Comparison of ENCODE assay signal across 9 cellular contexts in genomic region chr1:175102166-175102565, GRCh38. TPM values are rescaled to one million over a fixed set of nuclear protein-coding genes. Genes with fewer than 3 reads are reported as not detected.
"Had no signal": no experiment of that assay in that cellular context is flagged by ENCODE, and none has a peak within 500 bp of the region (broad histone marks: within the 10 kb centered on the region; RNA-seq: fewer than 3 reads in every experiment).

No MANE protein-coding gene starts in this region.

RNA-seq across cellular contexts. Expression of gene TNN, which starts 34.5 kb away (rescaled TPM):
- total RNA-seq: activated B cell treated with CpG ODN at 0.5 μM for 24 hours; activated CD4-positive, alpha-beta memory T cell treated with anti-CD3 and anti-CD28 coated beads, Interleukin-2, amount 10 ng/mL, durations not matched to agents 7 days and 5 days; activated CD4-positive, alpha-beta T cell treated with anti-CD3 and anti-CD28 coated beads, Interleukin-2, amount 10 ng/mL, durations not matched to agents 24 days and 14 days; activated CD4-positive, alpha-beta T cell treated with anti-CD3 and anti-CD28 coated beads, Interleukin-2, amount 10 ng/mL, durations not matched to agents 7 days and 5 days; activated CD8-positive, alpha-beta memory T cell treated with anti-CD3 and anti-CD28 coated beads, Interleukin-2, amount 10 ng/mL, durations not matched to agents 7 days and 5 days; activated CD8-positive, alpha-beta T cell treated with anti-CD3 and anti-CD28 coated beads, Interleukin-2, amount 10 ng/mL, durations not matched to agents 7 days and 5 days; T-helper 1 cell treated with Interleukin-12 subunit alpha and Interleukin-12 subunit beta and Interleukin-4 antibody, amounts not matched to agents 30 ng/mL and 1 ng/mL, for 36 hours; T-helper 17 cell; T-helper 2 cell treated with Interferon-gamma antibody and Interleukin-4, amounts not matched to agents 100 ng/mL and 5 ng/mL, for 36 hours had no signal
